ENCODE assay signal across 10 cellular contexts in the genomic region with DNA sequence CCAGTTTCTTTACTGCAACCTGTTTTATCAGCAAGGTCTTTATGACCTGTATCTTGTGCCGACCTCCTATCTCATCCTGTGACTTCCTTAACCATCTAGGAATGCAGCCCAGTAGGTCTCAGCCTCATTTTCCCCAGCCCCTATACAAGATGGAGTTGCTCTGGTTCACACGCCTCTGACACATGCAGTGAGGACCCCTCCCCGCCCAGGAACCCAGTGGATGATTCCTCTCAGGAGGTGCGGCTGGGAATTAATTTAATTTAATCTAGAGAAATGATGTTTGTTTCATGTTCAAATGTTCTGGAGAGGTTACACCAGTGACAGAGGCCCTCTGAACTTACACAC. TPM values are rescaled to one million over a fixed set of nuclear protein-coding genes. Genes with fewer than 3 reads are reported as not detected.
DNase-seq lines count a peak whose midpoint lies in the region; ATAC-seq, FAIRE-seq and TF ChIP-seq lines count a peak whose summit lies in the region.
"Had no signal": no experiment of that assay in that cellular context is flagged by ENCODE, and none has a peak within 500 bp of the region (broad histone marks: within the 10 kb centered on the region; RNA-seq: fewer than 3 reads in every experiment).

No MANE protein-coding gene starts in this region.

- peak overlapping the region; percentile 99 for H3K27ac Mint-ChIP-seq in CD4-positive, alpha-beta T cell

- H3K9me3 ChIP-seq in CD4-positive, alpha-beta T cell (ENCODE audit: control insufficient read depth, low read length), result no peaks in the 10 kb centered on the region
- H3K9me3 ChIP-seq in GM12878 (replicated peaks; ENCODE audit: control insufficient read depth, insufficient read depth, low read length) (no peaks in the 10 kb centered on the region), neutrophil (no peaks in the 10 kb centered on the region), mammary epithelial cell (replicated peaks; ENCODE audit: insufficient read depth, low read length) (no peaks in the 10 kb centered on the region)
- H3K9me3 ChIP-seq: thyroid gland had no signal

- no peak for TF ChIP-seq EP300 in GM12878 (IDR thresholded peaks at IDR 0.05; ENCODE audit: borderline replicate concordance in 1 of 2, control insufficient read depth in 1 of 2, low read depth in 2 of 2, low read length in 2 of 2)

- TF ChIP-seq POLR2A in GM12878 (IDR thresholded peaks at IDR 0.05; ENCODE audit: low read depth, low read length) (no peak), GM18505 (IDR thresholded peaks at IDR 0.05; ENCODE audit: borderline replicate concordance, extremely low read depth, insufficient read depth, insufficient read length) (no peak)

- POLR2A ChIA-PET in CD4-positive, alpha-beta T cell (lab: Charles Lee), result interaction anchor here (0.5 to 3.6 kb wide), 20 partner anchors 11 to 655 kb away, joined by 3 to 152 read pairs (median 8); a partner anchor contains a TSS
- POLR2A ChIA-PET in GM12878 (lab: Charles Lee), result interaction anchor here (0.7 to 3.3 kb wide), 5 partner anchors 22 to 536 kb away, joined by 3 to 12 read pairs (median 5); a partner anchor contains a TSS

- DNase-seq in CD4-positive, alpha-beta T cell, result no peak
- DNase-seq in HL-60 (ENCODE audit: low read depth in 1 of 2, low spot score in 1 of 2) (no peak), GM12878 (ENCODE audit: low read depth, low spot score) (no peak), SKM-1 treated with dmso at 0.1 percent for 144 hours (lab: John Stamatoyannopoulos, UW; ENCODE audit: unreplicated experiment) (no peak), mammary epithelial cell (no peak)
- DNase-seq: NCI-H1105, thyroid gland had no signal

- ATAC-seq in CD4-positive, alpha-beta T cell (ENCODE audit: poor library complexity), result no peak
- ATAC-seq in GM12878 (no peak; the same call in 2 of the 3 replicates), HG02642 (IDR thresholded peaks at IDR 0.05; ENCODE audit: poor library complexity, unreplicated experiment) (no peak), GM18505 (IDR thresholded peaks at IDR 0.05; ENCODE audit: unreplicated experiment) (no peak)

- H3K27me3 Mint-ChIP-seq in CD4-positive, alpha-beta T cell, result no peaks in the 10 kb centered on the region

- TF ChIP-seq CTCF in CD4-positive, alpha-beta T cell (IDR thresholded peaks at IDR 0.05), result no peak
- TF ChIP-seq CTCF in HL-60 (IDR thresholded peaks at IDR 0.05; ENCODE audit: insufficient read depth, low read length), result no peak
- TF ChIP-seq CTCF in GM12878 (IDR thresholded peaks at IDR 0.05 in 2 of 3, conservative IDR thresholded peaks at IDR 0.05 in 1 of 3; ENCODE audit: control insufficient read depth in 2 of 3, extremely low read depth in 1 of 3, insufficient read depth in 1 of 3, low read depth in 3 of 3, low read length in 3 of 3), result no peak
- TF ChIP-seq CTCF in neutrophil (IDR thresholded peaks at IDR 0.05), result no peak
- no peak for TF ChIP-seq CTCF in mammary epithelial cell (conservative IDR thresholded peaks at IDR 0.05 in 1 of 2, IDR thresholded peaks at IDR 0.05 in 1 of 2; ENCODE audit: extremely low read depth in 1 of 2, insufficient read depth in 1 of 2, low read depth in 1 of 2, low read length in 2 of 2)

- H3K4me3 ChIP-seq in HL-60 (replicated peaks; ENCODE audit: insufficient read depth, low read length), result peak overlapping the region; percentile 61; the same call in 1 of the 2 replicates
- peak overlapping the region; percentile 71; the same call in 1 of the 2 replicates for H3K4me3 ChIP-seq in GM12878
- peak overlapping the region; percentile 66 to 78 for H3K4me3 ChIP-seq in neutrophil (ENCODE audit: low read depth in 1 of 2, low read length in 1 of 2)
- H3K4me3 ChIP-seq in mammary epithelial cell (replicated peaks in 1 of 3; ENCODE audit: insufficient read depth in 1 of 3, low read depth in 2 of 3, low read length in 3 of 3), result no peak overlapping the region
- H3K4me3 ChIP-seq: thyroid gland had no signal

- RAD21 ChIA-PET in GM12878 (lab: Charles Lee; ENCODE audit: unreplicated experiment), result interaction anchor here (2.0 to 2.2 kb wide), 2 partner anchors 38 to 40 kb away, joined by 8 to 13 read pairs; a partner anchor contains a TSS

- H3K79me2 ChIP-seq in GM12878 (ENCODE audit: control insufficient read depth, insufficient read depth, low read length) (no peaks in the 10 kb centered on the region), mammary epithelial cell (ENCODE audit: insufficient read depth, low read length) (no peaks in the 10 kb centered on the region)

- no peaks in the 10 kb centered on the region for H3K27me3 ChIP-seq in CD4-positive, alpha-beta T cell (ENCODE audit: control insufficient read depth, insufficient read depth, low read length)
- H3K27me3 ChIP-seq in HL-60 (ENCODE audit: insufficient read depth, poor library complexity, severe bottlenecking) (no peaks in the 10 kb centered on the region), GM12878 (replicated peaks in 1 of 2; ENCODE audit: control insufficient read depth in 2 of 2, insufficient read depth in 2 of 2, low read length in 1 of 2) (no peaks in the 10 kb centered on the region), neutrophil (no peaks in the 10 kb centered on the region), mammary epithelial cell (ENCODE audit: insufficient read depth, low read length) (no peaks in the 10 kb centered on the region)
- H3K27me3 ChIP-seq: thyroid gland had no signal

- H4K20me1 ChIP-seq in GM12878 (ENCODE audit: control insufficient read depth, insufficient read depth) (no peaks in the 10 kb centered on the region), mammary epithelial cell (ENCODE audit: insufficient read depth, low read length) (no peaks in the 10 kb centered on the region)

- H3K36me3 ChIP-seq in GM12878 (ENCODE audit: control insufficient read depth in 2 of 2, insufficient read depth in 2 of 2, low read length in 1 of 2), result no peaks in the 10 kb centered on the region
- no peaks in the 10 kb centered on the region for H3K36me3 ChIP-seq in neutrophil
- H3K36me3 ChIP-seq in mammary epithelial cell (ENCODE audit: insufficient read depth, low read length), result no peaks in the 10 kb centered on the region
- H3K36me3 ChIP-seq: thyroid gland had no signal

- H3K4me2 ChIP-seq in GM12878 (ENCODE audit: control insufficient read depth, insufficient read depth) (peak overlapping the region; percentile 97), mammary epithelial cell (ENCODE audit: insufficient read depth, low read depth, low read length) (no peak overlapping the region)

- CTCF ChIA-PET in CD4-positive, alpha-beta T cell (lab: Charles Lee), result interaction anchor here (1.9 kb wide), 1 partner anchor 22 kb away, joined by 5 read pairs; no protein-coding TSS in a partner anchor
- CTCF ChIA-PET in GM12878 (lab: Yijun Ruan, JAX) (interaction anchor here (1.6 to 2.9 kb wide), 5 partner anchors 8 to 312 kb away, joined by 6 to 16 read pairs (median 11); no protein-coding TSS in a partner anchor), mammary epithelial cell (lab: Charles Lee; ENCODE audit: low non-redundant PET) (no interaction called here)

- peak overlapping the region; percentile 94 for H3K27ac ChIP-seq in CD4-positive, alpha-beta T cell (ENCODE audit: low read depth, low read length)
- H3K27ac ChIP-seq in HL-60 (replicated peaks) (peak overlapping the region; percentile 91), GM12878 (ENCODE audit: control insufficient read depth, insufficient read depth) (peak overlapping the region; percentile 96), neutrophil (peak overlapping the region; percentile 96), mammary epithelial cell (ENCODE audit: insufficient read depth, low read depth, low read length) (no peak overlapping the region)

- WGBS in GM12878 (ENCODE audit: insufficient coverage, insufficient replicate concordance, low lambda C conversion rate, missing lambda C conversion rate), result 40% methylated on average over 4 of the region's 4 CpGs
- 73% methylated on average over 2 of the region's 4 CpGs for WGBS in mammary epithelial cell (ENCODE audit: low coverage, missing lambda C conversion rate)

- BruUV-seq in GM12878 (replicated peaks; lab: Mats Ljungman, UMichigan) (no TSS peak), mammary epithelial cell (replicated peaks; lab: Mats Ljungman, UMichigan) (no TSS peak)

- dilution Hi-C loops in mammary epithelial cell (cut with HindIII; ENCODE audit: low sequenced_read_pairs), result no loop called here

- no peak for FAIRE-seq in GM12878 (lab: Jason Lieb, UNC)

- intact Hi-C loops in CD4-positive, alpha-beta T cell (cut with DNase I, micrococcal nuclease), result loop anchor here (1.0 to 5.0 kb wide), 5 partner anchors 22 to 455 kb away; a partner anchor contains a TSS
- intact Hi-C loops in GM12878 (cut with micrococcal nuclease; ENCODE audit: unreplicated experiment) (loop anchor here (1.0 to 5.0 kb wide), 5 partner anchors 22 to 645 kb away; a partner anchor contains a TSS), mammary epithelial cell (cut with micrococcal nuclease) (loop anchor here (1.0 kb wide), 1 partner anchor 375 kb away; no protein-coding TSS in a partner anchor)

- H3K4me1 Mint-ChIP-seq in CD4-positive, alpha-beta T cell (ENCODE audit: low read depth), result peaks cover 40% of the 10 kb centered on the region

- H3K4me3 Mint-ChIP-seq in CD4-positive, alpha-beta T cell, result peak overlapping the region; percentile 96

- H3K36me3 Mint-ChIP-seq in CD4-positive, alpha-beta T cell (ENCODE audit: low read depth), result no peaks in the 10 kb centered on the region

- peak overlapping the region; percentile 90 for H2AFZ ChIP-seq in GM12878 (ENCODE audit: control insufficient read depth, low read depth, low read length)
- no peak overlapping the region for H2AFZ ChIP-seq in mammary epithelial cell (ENCODE audit: low read depth, low read length)

- SMC1A ChIA-PET in GM12878 (lab: Charles Lee; ENCODE audit: uncharacterized antibody, unreplicated experiment), result interaction anchor here (1.1 to 2.1 kb wide), 3 partner anchors 22 to 147 kb away, joined by 5 to 14 read pairs (median 6); no protein-coding TSS in a partner anchor

- no peak for TF ChIP-seq RAD21 in GM12878 (IDR thresholded peaks at IDR 0.05; ENCODE audit: insufficient read depth, low read depth, low read length)

- H3K9ac ChIP-seq in GM12878 (ENCODE audit: control insufficient read depth, insufficient read depth, low read length) (peak overlapping the region; percentile 90), mammary epithelial cell (ENCODE audit: insufficient read depth, low read length) (no peak overlapping the region)

- H3K4me1 ChIP-seq in GM12878 (ENCODE audit: control insufficient read depth, insufficient read depth, low read length) (peaks cover 13% of the 10 kb centered on the region; the same call in 1 of the 2 replicates), neutrophil (ENCODE audit: control insufficient read depth in 1 of 2, insufficient read depth in 1 of 2, low read depth in 1 of 2, low read length in 1 of 2) (peaks cover 24 to 34% of the 10 kb centered on the region in 2 experiments), mammary epithelial cell (ENCODE audit: insufficient read depth, low read length) (peaks cover 13% of the 10 kb centered on the region)

- no peaks in the 10 kb centered on the region for H3K9me3 Mint-ChIP-seq in CD4-positive, alpha-beta T cell

- in situ Hi-C loops in GM12878 (cut with MboI), result no loop called here
- in situ Hi-C loops in mammary epithelial cell (cut with MboI; ENCODE audit: low sequenced_read_pairs in 2 of 2), result no loop called here

RNA-seq across cellular contexts. Expression of a gene that starts 39.0 kb away (rescaled TPM):
- total RNA-seq in CD4-positive, alpha-beta T cell, result 100 to 1,000 TPM; 118 to 129 TPM
- total RNA-seq in GM12878 (2013; cell fraction: nucleolus; rRNA removed), result 109 and 122 TPM in 2 replicates
- total RNA-seq in GM12878 (2014; rRNA removed), result 98.7 and 119 TPM in 2 replicates
- total RNA-seq in GM12878 (2014; rRNA removed; fragmentation: Illumina TruSeq; extraction: Trizol), result 114 and 115 TPM in 2 replicates
- total RNA-seq in GM12878 (2021), result 121 and 122 TPM in 2 replicates
- polyA plus RNA-seq in GM12878 (2011; ENCODE audit: low read depth), result 23.2 TPM
- 107 and 150 TPM in 2 replicates for polyA plus RNA-seq in GM12878 (2011; rRNA removed)
- 65.0 and 77.4 TPM in 2 replicates for polyA plus RNA-seq in GM12878 (2011; cell fraction: cytosol; rRNA removed)
- polyA plus RNA-seq in GM12878 (2011; cell fraction: nucleus; rRNA removed), result 58.7 and 70.0 TPM in 2 replicates
- 45.6 and 47.4 TPM in 2 replicates for polyA plus RNA-seq in GM12878 (2012)
- polyA plus RNA-seq in GM12878 (2014; fragmentation: Illumina TruSeq; extraction: Trizol), result 113 and 134 TPM in 2 replicates
- 100 to 1,000 TPM in 1 of 2 experiments, 10 to 100 TPM in 1; 81.8 to 120 TPM for polyA plus RNA-seq in GM12878 (2014; fragmentation: Nextera tagmentation; extraction: Ambion mirVana)
- polyA plus RNA-seq in GM12878 (2014; rRNA removed), result 77.6 and 82.7 TPM in 2 replicates
- polyA plus RNA-seq in GM12878 (2016; fragmentation: Nextera tagmentation; extraction: Ambion mirVana), result 100 to 1,000 TPM; 169 to 178 TPM
- polyA minus RNA-seq in GM12878 (2011; rRNA and poly(A)+ RNA removed), result 95.3 and 99.4 TPM in 2 replicates
- polyA minus RNA-seq in GM12878 (2011; cell fraction: cytosol; rRNA and poly(A)+ RNA removed), result 31.2 and 33.1 TPM in 2 replicates
- 50.9 and 107 TPM in 2 replicates for polyA minus RNA-seq in GM12878 (2011; cell fraction: nucleus; rRNA and poly(A)+ RNA removed)
- total RNA-seq in mammary epithelial cell, result 10 to 100 TPM; 17.7 to 35.7 TPM
- 16.1 TPM for polyA plus RNA-seq in mammary epithelial cell
- 54.8 TPM for polyA minus RNA-seq in mammary epithelial cell

Comparison
In these comparisons a context has a peak if more than half of its experiments do, and no peak if none do; other contexts are left out.
1. H3K4me3 ChIP-seq: peak in HL-60 (single experiment), GM12878 (single experiment) and neutrophil (2 of 2); none in mammary epithelial cell (0 of 3).